In genomic region chr10:33233191-33233590, GRCh38 we compare ENCODE assay signal across 32 cellular contexts.
DNase-seq lines count a peak whose midpoint lies in the region; ATAC-seq, FAIRE-seq and TF ChIP-seq lines count a peak whose summit lies in the region.
"Had no signal": no experiment of that assay in that cellular context is flagged by ENCODE, and none has a peak within 500 bp of the region (broad histone marks: within the 10 kb centered on the region; RNA-seq: fewer than 3 reads in every experiment).

No MANE protein-coding gene starts in this region.

- FAIRE-seq in endothelial cell of umbilical vein (lab: Jason Lieb, UNC), result peak; percentile 4
- FAIRE-seq: GM12891 had no signal

- H3K4me1 ChIP-seq in ACC112 (ENCODE audit: control insufficient read depth, insufficient read depth, low read length, unreplicated experiment), result peaks cover 68% of the 10 kb centered on the region
- H3K4me1 ChIP-seq in endothelial cell of umbilical vein (ENCODE audit: control insufficient read depth, extremely low read depth, insufficient read depth, low read length), result peaks cover 85% of the 10 kb centered on the region

- POLR2A ChIA-PET in endothelial cell of umbilical vein (lab: Charles Lee), result interaction anchor here (1.0 to 1.3 kb wide), 4 partner anchors 16 to 34 kb away, joined by 3 to 11 read pairs (median 6); no protein-coding TSS in a partner anchor

- TF ChIP-seq CTCF in endothelial cell of umbilical vein (IDR thresholded peaks at IDR 0.05; ENCODE audit: extremely low read depth in 1 of 2, insufficient read depth in 1 of 2, low read depth in 1 of 2, low read length in 2 of 2), result no peak
- TF ChIP-seq CTCF in osteocyte (IDR thresholded peaks at IDR 0.05), result no peak

- H3K4me3 Mint-ChIP-seq in osteocyte (ENCODE audit: unreplicated experiment), result no peak overlapping the region
- H3K4me3 Mint-ChIP-seq: CD8-positive, alpha-beta memory T cell; naive thymus-derived CD4-positive, alpha-beta T cell; stimulated activated naive CD8-positive, alpha-beta T cell treated with anti-CD3 and anti-CD28 coated beads, Interleukin-15, amount 100 ng/mL, for 72 hours had no signal

- no peaks in the 10 kb centered on the region for H3K27me3 Mint-ChIP-seq in osteocyte (ENCODE audit: unreplicated experiment)

- no peaks in the 10 kb centered on the region for H4K20me1 ChIP-seq in endothelial cell of umbilical vein (replicated peaks; ENCODE audit: control insufficient read depth, extremely low read depth, insufficient read depth, low read length)

- H3K27ac Mint-ChIP-seq in osteocyte (ENCODE audit: unreplicated experiment), result peak overlapping the region; percentile 75
- H3K27ac Mint-ChIP-seq: activated T-helper 2 cell treated with anti-CD3 and anti-CD28 coated beads, Interferon-gamma antibody, Interleukin-2, Interleukin-4, amounts not matched to agents 10 μg/mL and 5 μg/mL and 100 μg/mL, durations not matched to agents 14 hours and 24 hours and 36 hours; CD8-positive, alpha-beta memory T cell; naive thymus-derived CD4-positive, alpha-beta T cell; stimulated activated naive CD8-positive, alpha-beta T cell treated with anti-CD3 and anti-CD28 coated beads, Interleukin-15, amount 100 ng/mL, for 72 hours had no signal

- H3K9ac ChIP-seq in endothelial cell of umbilical vein (replicated peaks; ENCODE audit: extremely low read depth, insufficient read depth, low read length), result peak overlapping the region; percentile 82
- H3K9ac ChIP-seq: KMS-11 had no signal

- peaks cover 42% of the 10 kb centered on the region for H3K36me3 Mint-ChIP-seq in osteocyte (ENCODE audit: unreplicated experiment)

- intact Hi-C loops in endothelial cell of umbilical vein (cut with micrococcal nuclease), result loop anchor here (1.0 kb wide), 5 partner anchors 16 to 40 kb away; no protein-coding TSS in a partner anchor

- peak overlapping the region; percentile 20 for H3K4me2 ChIP-seq in endothelial cell of umbilical vein (ENCODE audit: insufficient read depth, low read length)
- H3K4me2 ChIP-seq: KMS-11 had no signal

- H3K27me3 ChIP-seq in ACC112 (ENCODE audit: insufficient read depth, low read length) (no peaks in the 10 kb centered on the region), endothelial cell of umbilical vein (ENCODE audit: control insufficient read depth in 2 of 2, insufficient read depth in 2 of 2, low read length in 2 of 2) (no peaks in the 10 kb centered on the region)
- H3K27me3 ChIP-seq: left lung, MG63, SJCRH30, tibial artery had no signal

- CTCF ChIA-PET in endothelial cell of umbilical vein (lab: Charles Lee), result interaction anchor here (0.7 to 2.2 kb wide), 12 partner anchors 10 to 1406 kb away, joined by 3 to 20 read pairs (median 5); no protein-coding TSS in a partner anchor

- H2AFZ ChIP-seq in ACC112 (ENCODE audit: low read length, unreplicated experiment) (no peak overlapping the region), endothelial cell of umbilical vein (ENCODE audit: low read depth, low read length) (no peak overlapping the region)

- no peaks in the 10 kb centered on the region for H3K9me3 ChIP-seq in endothelial cell of umbilical vein (replicated peaks; ENCODE audit: control insufficient read depth, insufficient read depth, low read length)
- H3K9me3 ChIP-seq: left lung, MG63, SJCRH30, tibial artery had no signal

- DNase-seq in NCI-H146 (lab: John Stamatoyannopoulos, UW) (peak; percentile 26), endothelial cell of umbilical vein (ENCODE audit: low read depth, low spot score) (peak; percentile 91), osteocyte (ENCODE audit: extremely low spot score, unreplicated experiment) (no peak), NCI-H748 (lab: John Stamatoyannopoulos, UW; ENCODE audit: unreplicated experiment) (no peak)
- no peak for DNase-seq in stimulated activated CD4-positive, alpha-beta T cell treated with anti-CD3 and anti-CD28 coated beads, Interleukin-2, amount 100 ng/mL, for 24 hours
- DNase-seq: activated CD4-positive, alpha-beta T cell treated with anti-CD3 and anti-CD28 coated beads for 4 hours; activated naive CD4-positive, alpha-beta T cell treated with anti-CD3 and anti-CD28 coated beads, Interleukin-2, amount 50 U/mL, for 16 hours; CD8-positive, alpha-beta memory T cell; DMS53; H7; left lung; MG63; naive thymus-derived CD4-positive, alpha-beta T cell; NCI-H2029 treated with DMSO at 0.1 percent for 48 hours; NCI-H226; NCI-H748 treated with DMSO at 0.1 percent for 48 hours; nucleus accumbens; retina; SJCRH30; stimulated activated CD4-positive, alpha-beta T cell treated with anti-CD3 and anti-CD28 coated beads, Interleukin-2, amount 100 ng/mL, for 48 hours; stimulated activated naive CD8-positive, alpha-beta T cell treated with anti-CD3 and anti-CD28 coated beads, Interleukin-15, amount 100 ng/mL, for 72 hours; SW 1271; T-helper 9 cell; tibial artery had no signal

- BruUV-seq in endothelial cell of umbilical vein (replicated peaks; lab: Mats Ljungman, UMichigan), result TSS peak; percentile 84

- TF ChIP-seq POLR2A in endothelial cell of umbilical vein (IDR thresholded peaks at IDR 0.05; ENCODE audit: low read depth, low read length), result no peak

- peaks cover 86% of the 10 kb centered on the region for H3K4me1 Mint-ChIP-seq in osteocyte (ENCODE audit: unreplicated experiment)
- H3K4me1 Mint-ChIP-seq: CD8-positive, alpha-beta memory T cell; stimulated activated naive CD8-positive, alpha-beta T cell treated with anti-CD3 and anti-CD28 coated beads, Interleukin-15, amount 100 ng/mL, for 72 hours had no signal

- peak overlapping the region; percentile 11; the same call in 1 of the 2 replicates for H3K27ac ChIP-seq in ACC112 (ENCODE audit: low read depth, low read length)
- H3K27ac ChIP-seq in endothelial cell of umbilical vein (ENCODE audit: insufficient read depth, low read depth, low read length), result peak overlapping the region; percentile 99
- H3K27ac ChIP-seq: HL-60, KMS-11, SJCRH30, VCaP had no signal

- H3K36me3 ChIP-seq in ACC112 (ENCODE audit: insufficient read depth, low read length), result peaks cover 36% of the 10 kb centered on the region
- H3K36me3 ChIP-seq in endothelial cell of umbilical vein (ENCODE audit: control insufficient read depth in 2 of 2, extremely low read depth in 1 of 2, insufficient read depth in 2 of 2, low read length in 2 of 2), result peaks cover 0 to 2% of the 10 kb centered on the region in 2 experiments
- H3K36me3 ChIP-seq: left lung, MG63, SJCRH30, tibial artery had no signal

- no peaks in the 10 kb centered on the region for H3K9me3 Mint-ChIP-seq in osteocyte (ENCODE audit: unreplicated experiment)
- H3K9me3 Mint-ChIP-seq: activated T-helper 2 cell treated with anti-CD3 and anti-CD28 coated beads, Interferon-gamma antibody, Interleukin-2, Interleukin-4, amounts not matched to agents 10 μg/mL and 5 μg/mL and 100 μg/mL, durations not matched to agents 14 hours and 24 hours and 36 hours; CD8-positive, alpha-beta memory T cell; naive thymus-derived CD4-positive, alpha-beta T cell; stimulated activated naive CD8-positive, alpha-beta T cell treated with anti-CD3 and anti-CD28 coated beads, Interleukin-15, amount 100 ng/mL, for 72 hours had no signal

- H3K79me2 ChIP-seq in ACC112 (ENCODE audit: control insufficient read depth, insufficient read depth, low read length, unreplicated experiment) (peaks cover 45% of the 10 kb centered on the region), endothelial cell of umbilical vein (ENCODE audit: control insufficient read depth, insufficient read depth, low read length) (peaks cover 50% of the 10 kb centered on the region)

- H3K4me3 ChIP-seq in ACC112 (ENCODE audit: low read depth, low read length) (no peak overlapping the region), endothelial cell of umbilical vein (replicated peaks in 1 of 3; ENCODE audit: insufficient read depth in 1 of 3, low read depth in 1 of 3, low read length in 3 of 3) (no peak overlapping the region)
- H3K4me3 ChIP-seq: left lung, MG63, SJCRH30, tibial artery had no signal

- dilution Hi-C loops in endothelial cell of umbilical vein (cut with MboI; ENCODE audit: extremely low pct_ligation_motif_present, low sequenced_read_pairs), result no loop called here

- ATAC-seq in GM19463 (IDR thresholded peaks at IDR 0.05; ENCODE audit: unreplicated experiment) (no peak), HG03135 (IDR thresholded peaks at IDR 0.05; ENCODE audit: unreplicated experiment) (no peak)
- ATAC-seq: left lung; naive thymus-derived CD4-positive, alpha-beta T cell; stimulated activated naive CD8-positive, alpha-beta T cell treated with anti-CD3 and anti-CD28 coated beads, Interleukin-15, amount 100 ng/mL, for 72 hours had no signal

- no peaks in the 10 kb centered on the region for H3K9me1 ChIP-seq in endothelial cell of umbilical vein (replicated peaks; ENCODE audit: control insufficient read depth, extremely low read depth, insufficient read depth, low read length)

TF ChIP-seq in endothelial cell of umbilical vein, 7 proteins besides CTCF, POLR2A, EP300 and RAD21:
- TF ChIP-seq MYC (IDR thresholded peaks at IDR 0.05; ENCODE audit: low read depth, low read length) (no peak), EZH2 (IDR thresholded peaks at IDR 0.05; ENCODE audit: borderline replicate concordance, low read depth, low read length, severe bottlenecking) (no peak), JUN (IDR thresholded peaks at IDR 0.05; ENCODE audit: borderline replicate concordance, insufficient read depth, insufficient read length, low read depth) (no peak)
- TF ChIP-seq, protein P1, sequence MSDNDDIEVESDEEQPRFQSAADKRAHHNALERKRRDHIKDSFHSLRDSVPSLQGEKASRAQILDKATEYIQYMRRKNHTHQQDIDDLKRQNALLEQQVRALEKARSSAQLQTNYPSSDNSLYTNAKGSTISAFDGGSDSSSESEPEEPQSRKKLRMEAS (IDR thresholded peaks at IDR 0.05; ENCODE audit: insufficient read depth, insufficient read length), result no peak
TF ChIP-seq in endothelial cell of umbilical vein: peak in this region for 0.

Comparison
In these comparisons a context has a peak if more than half of its experiments do, and no peak if none do; other contexts are left out.
1. DNase-seq: peak in NCI-H146 (single experiment) and endothelial cell of umbilical vein (single experiment); none in osteocyte (single experiment), NCI-H748 (single experiment) and stimulated activated CD4-positive, alpha-beta T cell treated with anti-CD3 and anti-CD28 coated beads, Interleukin-2, amount 100 ng/mL, for 24 hours (0 of 2).